ENCODE assay signal across 15 cellular contexts in genomic region chr7:117690147-117690546, GRCh38.
DNase-seq lines count a peak whose midpoint lies in the region; ATAC-seq and TF ChIP-seq lines count a peak whose summit lies in the region.
"Had no signal": no experiment of that assay in that cellular context is flagged by ENCODE, and none has a peak within 500 bp of the region (broad histone marks: within the 10 kb centered on the region; RNA-seq: fewer than 3 reads in every experiment).

No MANE protein-coding gene starts in this region.

- DNase-seq in GM23338 (ENCODE audit: low spot score) (no peak), mesendoderm (no peak), islet precursor cell (no peak), NCI-H774 (lab: John Stamatoyannopoulos, UW) (no peak)
- DNase-seq in stimulated activated naive CD8-positive, alpha-beta T cell treated with anti-CD3 and anti-CD28 coated beads, Interleukin-15, Interleukin-2, amounts not matched to agents 100 U/mL and 50 U/mL, for 24 hours: no peak
- DNase-seq: CD8-positive, alpha-beta T cell; DMS 273 treated with DMSO at 0.1 percent for 48 hours; DMS53; GOT3; H9 had no signal

- no CpG with 5 or more reads among the region's 3 CpGs for WGBS in mesendoderm (ENCODE audit: extremely low coverage, insufficient coverage, low lambda C conversion rate)

- peaks cover 3% of the 10 kb centered on the region for H3K4me1 Mint-ChIP-seq in GM23338
- H3K4me1 Mint-ChIP-seq: B cell had no signal

- H3K27me3 Mint-ChIP-seq in GM23338 (ENCODE audit: insufficient read depth, low read depth, poor library complexity): no peaks in the 10 kb centered on the region
- H3K27me3 Mint-ChIP-seq: B cell had no signal

- H3K27me3 ChIP-seq in GM23338 (ENCODE audit: insufficient read depth): no peaks in the 10 kb centered on the region
- no peaks in the 10 kb centered on the region for H3K27me3 ChIP-seq in duodenal mucosa (ENCODE audit: control insufficient read depth in 1 of 2, insufficient read depth in 2 of 2, low read length in 2 of 2)
- no peaks in the 10 kb centered on the region for H3K27me3 ChIP-seq in mesendoderm (ENCODE audit: insufficient read depth, low read length, poor library complexity)
- H3K27me3 ChIP-seq: BLaER1 treated with 17β-estradiol and CSF1 and Interleukin-3, amounts not matched to agents 10 nM and 100 nM had no signal

- H2BK120ac ChIP-seq in mesendoderm (ENCODE audit: low read depth, low read length): no peak overlapping the region

- no peaks in the 10 kb centered on the region for H3K36me3 Mint-ChIP-seq in GM23338 (ENCODE audit: low read depth)
- H3K36me3 Mint-ChIP-seq: CD8-positive, alpha-beta T cell had no signal

- H3K4me1 ChIP-seq in GM23338 (ENCODE audit: insufficient read depth): no peaks in the 10 kb centered on the region
- peaks cover 0 to 8% of the 10 kb centered on the region in 2 donors for H3K4me1 ChIP-seq in duodenal mucosa (ENCODE audit: control insufficient read depth in 1 of 2, insufficient read depth in 2 of 2, low read length in 2 of 2)
- peaks cover 5% of the 10 kb centered on the region for H3K4me1 ChIP-seq in mesendoderm (ENCODE audit: control insufficient read depth, low read depth, low read length)
- H3K4me1 ChIP-seq: BLaER1 treated with 17β-estradiol and CSF1 and Interleukin-3, amounts not matched to agents 10 nM and 100 nM had no signal

- no peak overlapping the region for H3K9ac ChIP-seq in duodenal mucosa (ENCODE audit: low read depth in 1 of 2, low read length in 2 of 2)
- no peak overlapping the region for H3K9ac ChIP-seq in mesendoderm (ENCODE audit: low read length)
- H3K9ac ChIP-seq: BLaER1 treated with 17β-estradiol and CSF1 and Interleukin-3, amounts not matched to agents 10 nM and 100 nM had no signal

- H4K8ac ChIP-seq in mesendoderm (ENCODE audit: low read depth, low read length): no peak overlapping the region

- no peak overlapping the region for H3K56ac ChIP-seq in mesendoderm (ENCODE audit: low read length)

- H3K27ac ChIP-seq in GM23338 (ENCODE audit: low read depth): no peak overlapping the region
- no peak overlapping the region for H3K27ac ChIP-seq in duodenal mucosa (ENCODE audit: low read depth, low read length)
- peak overlapping the region; percentile 60 for H3K27ac ChIP-seq in mesendoderm (ENCODE audit: low read depth, low read length)
- H3K27ac ChIP-seq: BLaER1 treated with 17β-estradiol and CSF1 and Interleukin-3, amounts not matched to agents 10 nM and 100 nM; HL-60 had no signal

- no peak overlapping the region for H3K4ac ChIP-seq in mesendoderm (ENCODE audit: low read depth, low read length)

- no peak overlapping the region for H2AK5ac ChIP-seq in mesendoderm (ENCODE audit: low read length)

- H3K9me3 Mint-ChIP-seq in GM23338: no peaks in the 10 kb centered on the region
- H3K9me3 Mint-ChIP-seq: CD8-positive, alpha-beta T cell; H9 had no signal

- no peak for TF ChIP-seq CTCF in GM23338 (conservative IDR thresholded peaks at IDR 0.05; ENCODE audit: low read depth in 2 of 2)

- H3K36me3 ChIP-seq in GM23338 (ENCODE audit: insufficient read depth) (no peaks in the 10 kb centered on the region), duodenal mucosa (ENCODE audit: control insufficient read depth in 1 of 2, insufficient read depth in 2 of 2, low read length in 2 of 2) (no peaks in the 10 kb centered on the region), mesendoderm (ENCODE audit: control insufficient read depth, insufficient read depth, low read length) (no peaks in the 10 kb centered on the region)
- H3K36me3 ChIP-seq: BLaER1 treated with 17β-estradiol and CSF1 and Interleukin-3, amounts not matched to agents 10 nM and 100 nM had no signal

- H2BK15ac ChIP-seq in mesendoderm (replicated peaks; ENCODE audit: low read depth): no peak overlapping the region

- H3K79me2 ChIP-seq in GM23338 (replicated peaks; ENCODE audit: insufficient read depth) (no peaks in the 10 kb centered on the region), mesendoderm (ENCODE audit: control insufficient read depth, insufficient read depth, low read length) (no peaks in the 10 kb centered on the region)

- H2BK5ac ChIP-seq in mesendoderm (ENCODE audit: low read length): no peak overlapping the region

- H4K20me1 ChIP-seq in GM23338 (replicated peaks; ENCODE audit: insufficient read depth): no peaks in the 10 kb centered on the region
- H4K20me1 ChIP-seq: BLaER1 treated with 17β-estradiol and CSF1 and Interleukin-3, amounts not matched to agents 10 nM and 100 nM had no signal

- H3K4me3 Mint-ChIP-seq in GM23338: no peak overlapping the region
- H3K4me3 Mint-ChIP-seq: B cell; CD8-positive, alpha-beta T cell; H9 had no signal

- H3K23ac ChIP-seq in mesendoderm (ENCODE audit: low read length): no peak overlapping the region

- ATAC-seq in GM23338: no peak
- ATAC-seq in HG03095 (IDR thresholded peaks at IDR 0.05; ENCODE audit: unreplicated experiment): no peak
- no peak for ATAC-seq in stimulated activated naive CD8-positive, alpha-beta T cell treated with anti-CD3 and anti-CD28 coated beads, Interleukin-15, Interleukin-2, amounts not matched to agents 100 U/mL and 50 U/mL, for 24 hours
- ATAC-seq: CD8-positive, alpha-beta T cell had no signal

- no peak overlapping the region for H4K5ac ChIP-seq in mesendoderm (ENCODE audit: low read length)

- no peak overlapping the region for H3K18ac ChIP-seq in mesendoderm (ENCODE audit: low read length)

- 0 out of 2 replicates have a peak, but pooled peaks cover 2% of the 10 kb centered on the region for H3K9me2 ChIP-seq in GM23338 (ENCODE audit: insufficient read depth)

- no peak overlapping the region for H3K4me2 ChIP-seq in GM23338
- no peak overlapping the region for H3K4me2 ChIP-seq in mesendoderm (ENCODE audit: low read length)
- H3K4me2 ChIP-seq: BLaER1 treated with 17β-estradiol and CSF1 and Interleukin-3, amounts not matched to agents 10 nM and 100 nM had no signal

- no peaks in the 10 kb centered on the region for H3K79me1 ChIP-seq in mesendoderm (ENCODE audit: low read length)

- no peaks in the 10 kb centered on the region for H3K9me3 ChIP-seq in duodenal mucosa (ENCODE audit: control insufficient read depth in 1 of 2, low read length in 2 of 2)
- H3K9me3 ChIP-seq: BLaER1 treated with 17β-estradiol and CSF1 and Interleukin-3, amounts not matched to agents 10 nM and 100 nM had no signal

- H3K4me3 ChIP-seq in GM23338 (no peak overlapping the region), duodenal mucosa (ENCODE audit: low read depth in 1 of 2, low read length in 2 of 2) (peak overlapping the region; percentile 38 to 48), mesendoderm (ENCODE audit: low read length) (no peak overlapping the region)
- H3K4me3 ChIP-seq: BLaER1 treated with 17β-estradiol and CSF1 and Interleukin-3, amounts not matched to agents 10 nM and 100 nM had no signal

- peak overlapping the region; percentile 38; the same call in 1 of the 2 replicates for H2AFZ ChIP-seq in GM23338

- no peak overlapping the region for H3K27ac Mint-ChIP-seq in GM23338
- H3K27ac Mint-ChIP-seq: B cell; CD8-positive, alpha-beta T cell; H9 had no signal

- no peaks in the 10 kb centered on the region for H3F3A ChIP-seq in GM23338 (replicated peaks; ENCODE audit: low read depth)

TF ChIP-seq in GM23338, 12 proteins besides CTCF, POLR2A, EP300 and RAD21 (continues in another document):
- TF ChIP-seq POLR2AphosphoS5 (IDR thresholded peaks at IDR 0.05; ENCODE audit: low read depth): no peak
- no peak for TF ChIP-seq JUNB (IDR thresholded peaks at IDR 0.05; ENCODE audit: unreplicated experiment)

Comparison
In these comparisons a context has a peak if more than half of its experiments do, and no peak if none do; other contexts are left out.
1. H3K4me3 ChIP-seq: peak in duodenal mucosa (2 of 2); none in GM23338 (single experiment) and mesendoderm (single experiment).